ENCODE assay signal across 15 cellular contexts in genomic region chr22:45969414-45969799, GRCh38. TPM values are rescaled to one million over a fixed set of nuclear protein-coding genes. Genes with fewer than 3 reads are reported as not detected.
DNase-seq lines count a peak whose midpoint lies in the region; ATAC-seq, FAIRE-seq and TF ChIP-seq lines count a peak whose summit lies in the region.
"Had no signal": no experiment of that assay in that cellular context is flagged by ENCODE, and none has a peak within 500 bp of the region (broad histone marks: within the 10 kb centered on the region; RNA-seq: fewer than 3 reads in every experiment).

No MANE protein-coding gene starts in this region.

- TF ChIP-seq CTCF in NB4 (IDR thresholded peaks at IDR 0.05; ENCODE audit: low read depth, low read length) (peak; percentile 11), bronchial epithelial cell (IDR thresholded peaks at IDR 0.05; ENCODE audit: insufficient read depth, low read length, severe bottlenecking) (peak; percentile 40)

- H3K4ac ChIP-seq in mesendoderm (ENCODE audit: low read depth, low read length): no peak overlapping the region

- no peak overlapping the region for H3K56ac ChIP-seq in mesendoderm (ENCODE audit: low read length)

- H3K4me2 ChIP-seq in BLaER1 treated with 17β-estradiol and CSF1 and Interleukin-3, amounts not matched to agents 10 nM and 100 nM: peak overlapping the region; percentile 30 to 99 (median 96); a peak in 21 of 22 replicates
- H3K4me2 ChIP-seq in mesendoderm (ENCODE audit: low read length): no peak overlapping the region

- no peak overlapping the region for H4K8ac ChIP-seq in mesendoderm (ENCODE audit: low read depth, low read length)

- ATAC-seq in HG02798 (IDR thresholded peaks at IDR 0.05; ENCODE audit: poor library complexity, unreplicated experiment) (no peak), HG02938 (IDR thresholded peaks at IDR 0.05; ENCODE audit: unreplicated experiment) (no peak)
- ATAC-seq: activated CD8-positive, alpha-beta memory T cell treated with anti-CD3 and anti-CD28 coated beads, Interleukin-2, amount 10 ng/mL, durations not matched to agents 7 days and 5 days had no signal

- H3K4me3 ChIP-seq in BLaER1 treated with 17β-estradiol and CSF1 and Interleukin-3, amounts not matched to agents 10 nM and 100 nM: no peak overlapping the region
- H3K4me3 ChIP-seq in NB4 (ENCODE audit: low read depth, low read length) (no peak overlapping the region), bronchial epithelial cell (ENCODE audit: low read depth, low read length) (no peak overlapping the region), mesendoderm (ENCODE audit: low read length) (no peak overlapping the region)
- H3K4me3 ChIP-seq: heart right ventricle, SK-N-MC had no signal

- H3K4me1 ChIP-seq in BLaER1 treated with 17β-estradiol and CSF1 and Interleukin-3, amounts not matched to agents 10 nM and 100 nM: peaks cover 40 to 91% (median 85%) of the 10 kb centered on the region in 10 experiments
- H3K4me1 ChIP-seq in mesendoderm (ENCODE audit: control insufficient read depth, low read depth, low read length): peaks cover 3% of the 10 kb centered on the region

- no peak overlapping the region for H2BK5ac ChIP-seq in mesendoderm (ENCODE audit: low read length)

- no peak overlapping the region for H3K27ac ChIP-seq in BLaER1 treated with 17β-estradiol and CSF1 and Interleukin-3, amounts not matched to agents 10 nM and 100 nM
- no peak overlapping the region for H3K27ac ChIP-seq in mesendoderm (ENCODE audit: low read depth, low read length)
- H3K27ac ChIP-seq: C4-2B, heart right ventricle, SK-N-MC, VCaP had no signal

- H3K9me3 ChIP-seq in BLaER1 treated with 17β-estradiol and CSF1 and Interleukin-3, amounts not matched to agents 10 nM and 100 nM (replicated peaks in 1 of 11): no peaks in the 10 kb centered on the region
- H3K9me3 ChIP-seq: heart right ventricle had no signal

- no peak for TF ChIP-seq POLR2A in NB4 (IDR thresholded peaks at IDR 0.05; ENCODE audit: extremely low read depth, insufficient read length)

- no peak overlapping the region for H3K18ac ChIP-seq in mesendoderm (ENCODE audit: low read length)

- DNase-seq in NB4 (ENCODE audit: low read depth) (no peak), bronchial epithelial cell (ENCODE audit: low read depth) (peak; percentile 41), mesendoderm (peak; percentile 53), DMS79 (lab: John Stamatoyannopoulos, UW) (no peak), SW480 (ENCODE audit: low spot score) (no peak)
- DNase-seq: activated CD8-positive, alpha-beta memory T cell treated with anti-CD3 and anti-CD28 coated beads, Interleukin-2, amount 10 ng/mL, durations not matched to agents 7 days and 5 days; activated naive CD4-positive, alpha-beta T cell treated with anti-CD3 and anti-CD28 coated beads, Interleukin-2, amount 10 ng/mL, durations not matched to agents 7 days and 5 days; heart right ventricle; NCI-H1092 treated with DMSO at 0.1 percent for 48 hours had no signal

- no peak for FAIRE-seq in bronchial epithelial cell (lab: Jason Lieb, UNC)

- H2AK5ac ChIP-seq in mesendoderm (ENCODE audit: low read length): no peak overlapping the region

- H2BK15ac ChIP-seq in mesendoderm (replicated peaks; ENCODE audit: low read depth): no peak overlapping the region

- H3K23ac ChIP-seq in mesendoderm (ENCODE audit: low read length): no peak overlapping the region

- no CpG with 5 or more reads among the region's 11 CpGs for WGBS in mesendoderm (ENCODE audit: extremely low coverage, insufficient coverage, low lambda C conversion rate)

- no peaks in the 10 kb centered on the region for H3K36me3 ChIP-seq in BLaER1 treated with 17β-estradiol and CSF1 and Interleukin-3, amounts not matched to agents 10 nM and 100 nM
- no peaks in the 10 kb centered on the region for H3K36me3 ChIP-seq in bronchial epithelial cell (ENCODE audit: control insufficient read depth, insufficient read depth, low read length)
- no peaks in the 10 kb centered on the region for H3K36me3 ChIP-seq in mesendoderm (ENCODE audit: control insufficient read depth, insufficient read depth, low read length)
- H3K36me3 ChIP-seq: heart right ventricle had no signal

- no peaks in the 10 kb centered on the region for H3K79me1 ChIP-seq in mesendoderm (ENCODE audit: low read length)

- H3K27me3 ChIP-seq in BLaER1 treated with 17β-estradiol and CSF1 and Interleukin-3, amounts not matched to agents 10 nM and 100 nM: peaks cover 76 to 99% (median 94%) of the 10 kb centered on the region in 11 experiments
- H3K27me3 ChIP-seq in bronchial epithelial cell (ENCODE audit: control insufficient read depth, insufficient read depth, low read length) (no peaks in the 10 kb centered on the region), mesendoderm (ENCODE audit: insufficient read depth, low read length, poor library complexity) (peaks cover 40% of the 10 kb centered on the region)

- H2BK120ac ChIP-seq in mesendoderm (ENCODE audit: low read depth, low read length): no peak overlapping the region

- H3K79me2 ChIP-seq in mesendoderm (ENCODE audit: control insufficient read depth, insufficient read depth, low read length): no peaks in the 10 kb centered on the region

- H4K20me1 ChIP-seq in BLaER1 treated with 17β-estradiol and CSF1 and Interleukin-3, amounts not matched to agents 10 nM and 100 nM: peaks cover 0 to 97% (median 91%) of the 10 kb centered on the region in 11 experiments; a peak in 19 of 22 replicates

- H3K9ac ChIP-seq in BLaER1 treated with 17β-estradiol and CSF1 and Interleukin-3, amounts not matched to agents 10 nM and 100 nM: 0 out of 22 replicates have a peak overlapping the region, but pooled peaks of 1 of the 11 experiments have one; percentile 22
- H3K9ac ChIP-seq in mesendoderm (ENCODE audit: low read length): no peak overlapping the region

- H4K5ac ChIP-seq in mesendoderm (ENCODE audit: low read length): no peak overlapping the region

RNA-seq across cellular contexts. Expression of gene WNT7B, which starts 7.6 kb away (rescaled TPM):
- 18.2 and 23.9 TPM in 2 replicates for total RNA-seq in bronchial epithelial cell
- polyA plus RNA-seq in mesendoderm (2013, experiment 1 of 2): not detected
- 0.03 TPM for polyA plus RNA-seq in mesendoderm (2013, experiment 2 of 2)
- total RNA-seq: activated CD8-positive, alpha-beta memory T cell treated with anti-CD3 and anti-CD28 coated beads, Interleukin-2, amount 10 ng/mL, durations not matched to agents 7 days and 5 days; heart right ventricle had no signal
- polyA plus RNA-seq: heart right ventricle had no signal

Comparison
In these comparisons a context has a peak if more than half of its experiments do, and no peak if none do; other contexts are left out.
1. DNase-seq: peak in bronchial epithelial cell (single experiment) and mesendoderm (single experiment); none in NB4 (single experiment), DMS79 (single experiment) and SW480 (single experiment).